In the genomic region with DNA sequence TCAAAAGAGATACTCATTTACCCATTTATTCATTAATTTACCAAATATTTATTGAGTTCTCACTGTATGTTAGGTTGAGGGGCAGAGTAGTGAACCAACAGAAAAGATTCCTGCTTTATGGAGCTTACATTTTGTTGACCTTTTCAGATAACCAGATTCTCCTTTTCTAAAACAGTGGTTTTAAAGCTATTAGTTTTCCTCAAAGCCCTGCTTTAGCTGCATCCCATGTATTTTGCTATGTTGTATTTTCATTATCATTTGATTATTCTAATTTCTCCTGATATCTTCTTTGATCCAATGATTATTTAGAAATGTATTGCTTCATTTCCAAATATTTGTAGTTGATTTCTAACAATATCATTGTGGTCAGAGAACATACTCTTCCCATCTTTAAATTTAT, we compare ENCODE assay signal across 2 cellular contexts.
A peak's percentile ranks its signal among the peaks of the same experiment; 100 is the strongest.
TF ChIP-seq lines count a peak whose summit lies in the region.

No MANE protein-coding gene starts in this region.

TF ChIP-seq in HepG2, 621 proteins besides CTCF, POLR2A, EP300 and RAD21:
- no peak for TF ChIP-seq GLI4 (CRISPR knock-in tag; IDR thresholded peaks at IDR 0.05; ENCODE audit: borderline replicate concordance)
- TF ChIP-seq RARA (CRISPR knock-in tag; IDR thresholded peaks at IDR 0.05), result no peak
- no peak for TF ChIP-seq ZNF816 (CRISPR knock-in tag; IDR thresholded peaks at IDR 0.05; ENCODE audit: borderline replicate concordance)
- peak; percentile 96 for TF ChIP-seq ZFP90 (CRISPR knock-in tag; IDR thresholded peaks at IDR 0.05; ENCODE audit: borderline replicate concordance)
- no peak for TF ChIP-seq ZSCAN22 (CRISPR knock-in tag; IDR thresholded peaks at IDR 0.05)
- no peak for TF ChIP-seq ZNF451 (CRISPR knock-in tag; IDR thresholded peaks at IDR 0.05)
- TF ChIP-seq LRRFIP1 (CRISPR knock-in tag; conservative IDR thresholded peaks at IDR 0.05), result no peak
- no peak for TF ChIP-seq ZNF580 (CRISPR knock-in tag; IDR thresholded peaks at IDR 0.05; ENCODE audit: borderline replicate concordance, low read depth)
- TF ChIP-seq ETV5 (CRISPR knock-in tag; IDR thresholded peaks at IDR 0.05; ENCODE audit: borderline replicate concordance), result no peak
TF ChIP-seq in HepG2: peak in this region for 1.

TF ChIP-seq in HEK293, 187 proteins besides CTCF, POLR2A, EP300 and RAD21:
- TF ChIP-seq SETDB1 (IDR thresholded peaks at IDR 0.05; ENCODE audit: insufficient read length, low read length), result peak; percentile 92
- TF ChIP-seq, protein P1, sequence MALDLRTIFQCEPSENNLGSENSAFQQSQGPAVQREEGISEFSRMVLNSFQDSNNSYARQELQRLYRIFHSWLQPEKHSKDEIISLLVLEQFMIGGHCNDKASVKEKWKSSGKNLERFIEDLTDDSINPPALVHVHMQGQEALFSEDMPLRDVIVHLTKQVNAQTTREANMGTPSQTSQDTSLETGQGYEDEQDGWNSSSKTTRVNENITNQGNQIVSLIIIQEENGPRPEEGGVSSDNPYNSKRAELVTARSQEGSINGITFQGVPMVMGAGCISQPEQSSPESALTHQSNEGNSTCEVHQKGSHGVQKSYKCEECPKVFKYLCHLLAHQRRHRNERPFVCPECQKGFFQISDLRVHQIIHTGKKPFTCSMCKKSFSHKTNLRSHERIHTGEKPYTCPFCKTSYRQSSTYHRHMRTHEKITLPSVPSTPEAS (tag by site-specific recombination; IDR thresholded peaks at IDR 0.05), result no peak
